ENCODE assay signal across 16 cellular contexts in genomic region chr17:29784661-29785060, GRCh38.
DNase-seq lines count a peak whose midpoint lies in the region; ATAC-seq, FAIRE-seq and TF ChIP-seq lines count a peak whose summit lies in the region.
"Had no signal": no experiment of that assay in that cellular context is flagged by ENCODE, and none has a peak within 500 bp of the region (broad histone marks: within the 10 kb centered on the region; RNA-seq: fewer than 3 reads in every experiment).

No MANE protein-coding gene starts in this region.

- H3K4me2 ChIP-seq in A549 (peak overlapping the region; percentile 48), GM23248 (ENCODE audit: unreplicated experiment) (peak overlapping the region; percentile 26), Karpas-422 (ENCODE audit: low read depth, low read length, poor library complexity, severe bottlenecking) (no peak overlapping the region)

- H4K20me1 ChIP-seq in GM23248 (ENCODE audit: insufficient read depth), result no peaks in the 10 kb centered on the region
- H4K20me1 ChIP-seq in Karpas-422 (ENCODE audit: insufficient read depth, low read depth, low read length), result no peaks in the 10 kb centered on the region

- TF ChIP-seq CTCF in A549 (IDR thresholded peaks at IDR 0.05), result no peak
- TF ChIP-seq CTCF in VCaP (conservative IDR thresholded peaks at IDR 0.05), result no peak
- no peak for TF ChIP-seq CTCF in fibroblast of mammary gland (conservative IDR thresholded peaks at IDR 0.05; ENCODE audit: control insufficient read depth, insufficient read depth, low read depth, low read length)

- no peaks in the 10 kb centered on the region for H3K36me3 ChIP-seq in GM23248 (ENCODE audit: low read depth)
- H3K36me3 ChIP-seq in Karpas-422 (ENCODE audit: insufficient read depth, low read length), result no peaks in the 10 kb centered on the region
- peaks cover 4% of the 10 kb centered on the region; the same call in 1 of the 2 replicates for H3K36me3 ChIP-seq in SJCRH30
- H3K36me3 ChIP-seq: BE2C, sigmoid colon had no signal

- H3K9me3 ChIP-seq in A549 (no peaks in the 10 kb centered on the region), GM23248 (ENCODE audit: low read depth) (no peaks in the 10 kb centered on the region), Karpas-422 (ENCODE audit: low read length) (no peaks in the 10 kb centered on the region), SJCRH30 (replicated peaks) (0 out of 2 replicates have a peak, but pooled peaks cover 4% of the 10 kb centered on the region)
- H3K9me3 ChIP-seq: BE2C, sigmoid colon had no signal

- H3K27me3 ChIP-seq in GM23248 (replicated peaks; ENCODE audit: insufficient read depth) (no peaks in the 10 kb centered on the region), Karpas-422 (ENCODE audit: low read length) (no peaks in the 10 kb centered on the region), SJCRH30 (no peaks in the 10 kb centered on the region)
- H3K27me3 ChIP-seq: BE2C, sigmoid colon had no signal

- H3K9me2 ChIP-seq in GM23248 (ENCODE audit: insufficient read depth) (no peaks in the 10 kb centered on the region), Karpas-422 (replicated peaks; ENCODE audit: insufficient read depth, low read length) (no peaks in the 10 kb centered on the region)

- H3K27ac ChIP-seq in A549 (peak overlapping the region; percentile 48 to 60), GM23248 (peak overlapping the region; percentile 15), VCaP (peak overlapping the region; percentile 80; the same call in 1 of the 2 replicates), Karpas-422 (ENCODE audit: low read length) (no peak overlapping the region), SJCRH30 (no peak overlapping the region)
- H3K27ac ChIP-seq: sigmoid colon had no signal

- H2AFZ ChIP-seq in GM23248 (no peak overlapping the region), Karpas-422 (ENCODE audit: low read length) (no peak overlapping the region)

- ATAC-seq in A549, result peak in 1 of 2 experiments; percentile 47; a peak in 2 of 6 replicates
- ATAC-seq: activated CD8-positive, alpha-beta T cell treated with anti-CD3 and anti-CD28 coated beads, Interleukin-2, amount 10 ng/mL, durations not matched to agents 7 days and 5 days; stimulated activated memory B cell treated with anti-CD40 and anti-IgM and Interleukin-4, amounts not matched to agents 10 μg/mL and 1 μg/mL and 100 μg/mL, for 72 hours had no signal

- H3K79me2 ChIP-seq in GM23248 (ENCODE audit: insufficient read depth), result no peaks in the 10 kb centered on the region
- H3K79me2 ChIP-seq in Karpas-422 (ENCODE audit: low read length), result peaks cover 7% of the 10 kb centered on the region; the same call in 1 of the 2 replicates

- FAIRE-seq in A549 (lab: Jason Lieb, UNC), result peak; percentile 95
- FAIRE-seq: H1 had no signal

- in situ Hi-C loops in GM23248 (cut with MboI), result no loop called here

- no peak for TF ChIP-seq POLR2A in A549 (IDR thresholded peaks at IDR 0.05; ENCODE audit: low read length)

- peaks cover 28% of the 10 kb centered on the region for H3K4me1 ChIP-seq in A549
- H3K4me1 ChIP-seq in GM23248 (ENCODE audit: insufficient read depth), result peaks cover 8% of the 10 kb centered on the region
- H3K4me1 ChIP-seq in Karpas-422 (ENCODE audit: low read length), result peaks cover 2% of the 10 kb centered on the region; the same call in 1 of the 2 replicates
- H3K4me1 ChIP-seq in SJCRH30, result no peaks in the 10 kb centered on the region
- H3K4me1 ChIP-seq: BE2C had no signal

- CTCF ChIA-PET in A549 (lab: Yijun Ruan, JAX), result interaction anchor here (0.6 to 4.7 kb wide), 10 partner anchors 8 to 309 kb away, joined by 3 to 22 read pairs (median 4); no protein-coding TSS in a partner anchor

- POLR2A ChIA-PET in A549 (lab: Yijun Ruan, JAX), result no interaction called here

- H3F3A ChIP-seq in GM23248 (ENCODE audit: insufficient read depth), result no peaks in the 10 kb centered on the region; the same call in 1 of the 2 replicates

- no peak overlapping the region for H3K9ac ChIP-seq in GM23248
- H3K9ac ChIP-seq in Karpas-422 (ENCODE audit: low read length), result no peak overlapping the region

- H3K4me3 ChIP-seq in A549, result no peak overlapping the region
- no peak overlapping the region for H3K4me3 ChIP-seq in GM23248
- no peak overlapping the region for H3K4me3 ChIP-seq in fibroblast of mammary gland (ENCODE audit: control insufficient read depth, low read depth, low read length)
- no peak overlapping the region for H3K4me3 ChIP-seq in Karpas-422 (ENCODE audit: low read length)
- no peak overlapping the region for H3K4me3 ChIP-seq in SJCRH30
- H3K4me3 ChIP-seq: sigmoid colon had no signal

- DNase-seq in A549 (ENCODE audit: low read depth in 1 of 2, low spot score in 1 of 2) (peak; percentile 16 to 25), GM23248 (peak; percentile 45), fibroblast of mammary gland (ENCODE audit: low read depth) (peak; percentile 14), Karpas-422 (no peak), SJCRH30 (no peak)
- DNase-seq in stimulated activated CD4-positive, alpha-beta T cell treated with anti-CD3 and anti-CD28 coated beads, Interleukin-12 subunit alpha, Interleukin-12 subunit beta, amount 100 ng/mL, for 4 hours, result no peak
- no peak for DNase-seq in stimulated activated CD4-positive, alpha-beta T cell treated with anti-CD3 and anti-CD28 coated beads, Interleukin-15, amount 100 ng/mL, for 24 hours
- DNase-seq: activated CD8-positive, alpha-beta T cell treated with anti-CD3 and anti-CD28 coated beads, Interleukin-2, amount 10 ng/mL, durations not matched to agents 7 days and 5 days; BE2C; DMS53; effector memory CD4-positive, alpha-beta T cell; NCI-H2171; sigmoid colon had no signal

- no peak for TF ChIP-seq RAD21 in A549 (conservative IDR thresholded peaks at IDR 0.05 in 1 of 2, IDR thresholded peaks at IDR 0.05 in 1 of 2)

- TF ChIP-seq EP300 in A549 (IDR thresholded peaks at IDR 0.05), result no peak

TF ChIP-seq in A549, 52 proteins besides CTCF, POLR2A, EP300 and RAD21:
- TF ChIP-seq USF2 (IDR thresholded peaks at IDR 0.05), result no peak
- no peak for TF ChIP-seq FOSL2 (IDR thresholded peaks at IDR 0.05)
- peak; percentile 38 for TF ChIP-seq FOSL2 (CRISPR knock-in tag; IDR thresholded peaks at IDR 0.05)
- TF ChIP-seq POLR2AphosphoS2 (conservative IDR thresholded peaks at IDR 0.05; ENCODE audit: low read length), result no peak
- TF ChIP-seq MAFK (IDR thresholded peaks at IDR 0.05; ENCODE audit: partially characterized antibody), result peak; percentile 53
- TF ChIP-seq HOXB13 (CRISPR knock-in tag; IDR thresholded peaks at IDR 0.05; ENCODE audit: low read depth), result 0 out of 2 replicates have a peak, but pooled peaks have one; percentile 21

Comparison
In these comparisons a context has a peak if more than half of its experiments do, and no peak if none do; other contexts are left out.
1. DNase-seq: peak in A549 (2 of 2), GM23248 (single experiment) and fibroblast of mammary gland (single experiment); none in Karpas-422 (single experiment), stimulated activated CD4-positive, alpha-beta T cell treated with anti-CD3 and anti-CD28 coated beads, Interleukin-12 subunit alpha, Interleukin-12 subunit beta, amount 100 ng/mL, for 4 hours (single experiment), SJCRH30 (0 of 2) and stimulated activated CD4-positive, alpha-beta T cell treated with anti-CD3 and anti-CD28 coated beads, Interleukin-15, amount 100 ng/mL, for 24 hours (single experiment).
2. H3K27ac ChIP-seq: peak in A549 (2 of 2), GM23248 (single experiment) and VCaP (single experiment); none in Karpas-422 (single experiment) and SJCRH30 (single experiment).